Comparison of ENCODE assay signal across 10 cellular contexts in genomic region chr5:111071413-111071812, GRCh38. TPM values are rescaled to one million over a fixed set of nuclear protein-coding genes. Genes with fewer than 3 reads are reported as not detected.
DNase-seq lines count a peak whose midpoint lies in the region; ATAC-seq, FAIRE-seq and TF ChIP-seq lines count a peak whose summit lies in the region.
"Had no signal": no experiment of that assay in that cellular context is flagged by ENCODE, and none has a peak within 500 bp of the region (broad histone marks: within the 10 kb centered on the region; RNA-seq: fewer than 3 reads in every experiment).

Gene TSLP (plus strand): TSS chr5:111071713. CDS start chr5:111071891, 178 bp downstream.

- H3K9me3 ChIP-seq in BE2C = no peaks in the 10 kb centered on the region
- no peaks in the 10 kb centered on the region for H3K9me3 ChIP-seq in HUES48 (ENCODE audit: control insufficient read depth, insufficient read depth, low read length)

- H3K9me3 Mint-ChIP-seq in natural killer cell = peaks cover 0 to 2% of the 10 kb centered on the region in 2 donors

- H3K27ac Mint-ChIP-seq in natural killer cell = no peak within 1 kb of the TSS

- ATAC-seq in natural killer cell (no peak), GM18907 (IDR thresholded peaks at IDR 0.05; ENCODE audit: unreplicated experiment) (no peak), HG03025 (IDR thresholded peaks at IDR 0.05; ENCODE audit: low FRiP score, unreplicated experiment) (no peak)

- no peaks in the 10 kb centered on the region for H3K36me3 Mint-ChIP-seq in natural killer cell

- no peak within 1 kb of the TSS for H3K9ac ChIP-seq in HUES48 (ENCODE audit: low read depth, low read length)

- H3K36me3 ChIP-seq in BE2C (no peaks in the 10 kb centered on the region), HUES48 (ENCODE audit: control insufficient read depth, insufficient read depth, low read length) (no peaks in the 10 kb centered on the region)

- DNase-seq in BE2C (no peak), coronary artery (ENCODE audit: low spot score) (no peak), natural killer cell (no peak), SHP77 (lab: John Stamatoyannopoulos, UW) (no peak), urothelium cell line (ENCODE audit: low spot score) (no peak)
- DNase-seq: stimulated activated CD4-positive, alpha-beta T cell treated with anti-CD3 and anti-CD28 coated beads, Interleukin-4, amount 100 ng/mL, for 24 hours had no signal

- FAIRE-seq in urothelium cell line (lab: Jason Lieb, UNC) = no peak
- FAIRE-seq: G401.6 had no signal

- H3K27me3 ChIP-seq in BE2C (peaks cover 91% of the 10 kb centered on the region), HUES48 (ENCODE audit: control insufficient read depth, insufficient read depth, low read length) (peaks cover 78% of the 10 kb centered on the region)

- no peak for TF ChIP-seq CTCF in BE2C (IDR thresholded peaks at IDR 0.05; ENCODE audit: low read depth, low read length)
- no peak for TF ChIP-seq CTCF in coronary artery (IDR thresholded peaks at IDR 0.05)
- no peak for TF ChIP-seq CTCF in natural killer cell (IDR thresholded peaks at IDR 0.05)

- peak within 1 kb of the TSS; percentile 22 for H3K4me3 ChIP-seq in BE2C (ENCODE audit: low read depth, low read length)
- H3K4me3 ChIP-seq in HUES48 (ENCODE audit: low read depth, low read length) = peak within 1 kb of the TSS; percentile 78
- peak within 1 kb of the TSS; percentile 73 for H3K4me3 ChIP-seq in coronary artery

- intact Hi-C loops in natural killer cell (cut with micrococcal nuclease) = no loop called here

- H3K27me3 Mint-ChIP-seq in natural killer cell (ENCODE audit: low read depth in 2 of 2) = peaks cover 67 to 76% of the 10 kb centered on the region in 2 donors

- peak within 1 kb of the TSS; percentile 87 for H3K4me3 Mint-ChIP-seq in natural killer cell

- H3K4me1 ChIP-seq in BE2C (no peaks in the 10 kb centered on the region; the same call in 1 of the 2 replicates), HUES48 (ENCODE audit: control insufficient read depth, insufficient read depth, low read length) (peaks cover 10% of the 10 kb centered on the region)

- no peak within 1 kb of the TSS for H3K27ac ChIP-seq in HUES48 (ENCODE audit: low read depth, low read length)
- no peak within 1 kb of the TSS for H3K27ac ChIP-seq in coronary artery

- H3K4me1 Mint-ChIP-seq in natural killer cell = peaks cover 14 to 16% of the 10 kb centered on the region in 2 donors

RNA-seq across cellular contexts. Expression of gene TSLP, which starts in this region (rescaled TPM):
- polyA plus RNA-seq in BE2C (2012; ENCODE audit: insufficient read depth, insufficient read length, low read depth) = not detected
- total RNA-seq in natural killer cell = not detected

Comparison
In these comparisons a context has a peak if more than half of its experiments do, and no peak if none do; other contexts are left out.
1. H3K4me3 ChIP-seq: peak in every context shown above with its lines; median percentile 78 in HUES48; 73 in coronary artery; 22 in BE2C.